In genomic region chr1:214306270-214306669, GRCh38 we compare ENCODE assay signal across 28 cellular contexts.
"Had no signal": no experiment of that assay in that cellular context is flagged by ENCODE, and none has a peak within 500 bp of the region (broad histone marks: within the 10 kb centered on the region; RNA-seq: fewer than 3 reads in every experiment).

No MANE protein-coding gene starts in this region.

- H3K27ac Mint-ChIP-seq: activated CD8-positive, alpha-beta T cell treated with anti-CD3 and anti-CD28 coated beads for 36 hours; activated naive CD4-positive, alpha-beta T cell treated with anti-CD3 and anti-CD28 coated beads for 36 hours; activated naive CD4-positive, alpha-beta T cell treated with anti-CD3 and anti-CD28 coated beads, Interleukin-2, amount 50 U/mL, for 24 hours; activated naive CD8-positive, alpha-beta T cell treated with anti-CD3 and anti-CD28 coated beads for 36 hours; activated naive CD8-positive, alpha-beta T cell treated with anti-CD3 and anti-CD28 coated beads, Interleukin-2, amount 50 U/mL, for 24 hours; activated T-helper 2 cell treated with anti-CD3 and anti-CD28 coated beads, Interferon-gamma antibody, Interleukin-2, Interleukin-4, amounts not matched to agents 10 μg/mL and 5 μg/mL and 100 μg/mL, durations not matched to agents 14 hours and 24 hours and 36 hours had no signal

- FAIRE-seq: colon, endometrium, endothelial cell of umbilical vein had no signal

- H3K36me3 ChIP-seq: adrenal gland, gastroesophageal sphincter had no signal

- H3K27ac ChIP-seq: adrenal gland, body of pancreas, epithelial cell of prostate, esophagus squamous epithelium, gastroesophageal sphincter had no signal

- H3K9me3 ChIP-seq: adrenal gland, body of pancreas, esophagus squamous epithelium, gastroesophageal sphincter had no signal

- H3K4me3 ChIP-seq: adrenal gland, body of pancreas, esophagus squamous epithelium, gastroesophageal sphincter had no signal

- H3K9me3 Mint-ChIP-seq: activated CD8-positive, alpha-beta T cell treated with anti-CD3 and anti-CD28 coated beads for 36 hours; activated naive CD4-positive, alpha-beta T cell treated with anti-CD3 and anti-CD28 coated beads for 36 hours; activated naive CD4-positive, alpha-beta T cell treated with anti-CD3 and anti-CD28 coated beads, Interleukin-2, amount 50 U/mL, for 24 hours; activated naive CD8-positive, alpha-beta T cell treated with anti-CD3 and anti-CD28 coated beads for 36 hours; activated naive CD8-positive, alpha-beta T cell treated with anti-CD3 and anti-CD28 coated beads, Interleukin-2, amount 50 U/mL, for 24 hours; activated T-cell treated with anti-CD3 and anti-CD28 coated beads, Interleukin-2, amount 50 U/mL, for 4 hours; activated T-helper 2 cell treated with anti-CD3 and anti-CD28 coated beads, Interferon-gamma antibody, Interleukin-2, Interleukin-4, amounts not matched to agents 10 μg/mL and 5 μg/mL and 100 μg/mL, durations not matched to agents 14 hours and 24 hours and 36 hours; effector memory CD8-positive, alpha-beta T cell had no signal

- H3K27me3 ChIP-seq: adrenal gland, body of pancreas, esophagus squamous epithelium, gastroesophageal sphincter had no signal

- DNase-seq: activated CD4-positive, alpha-beta T cell treated with anti-CD3 and anti-CD28 coated beads for 48 hours; activated CD4-positive, alpha-beta T cell treated with anti-CD3 and anti-CD28 coated beads, Interleukin-2, amount 50 U/mL, for 1 hour; activated CD4-positive, alpha-beta T cell treated with anti-CD3 and anti-CD28 coated beads, Interleukin-2, amount 50 U/mL, for 48 hours; activated CD8-positive, alpha-beta memory T cell treated with anti-CD3 and anti-CD28 coated beads for 24 hours; activated CD8-positive, alpha-beta T cell treated with anti-CD3 and anti-CD28 coated beads for 36 hours; activated effector memory CD4-positive, alpha-beta T cell treated with anti-CD3 and anti-CD28 coated beads, Interleukin-2, amount 50 U/mL, for 16 hours; activated naive CD4-positive, alpha-beta T cell treated with anti-CD3 and anti-CD28 coated beads for 36 hours; activated naive CD8-positive, alpha-beta T cell treated with anti-CD3 and anti-CD28 coated beads for 36 hours; activated naive CD8-positive, alpha-beta T cell treated with anti-CD3 and anti-CD28 coated beads, Interleukin-2, amount 50 U/mL, for 24 hours; activated T-cell treated with anti-CD3 and anti-CD28 coated beads, Interleukin-2, amount 50 U/mL, for 4 hours; adrenal gland; amygdala; aorta; body of pancreas; cortex of kidney; dermis blood vessel endothelial cell; effector CD4-positive, alpha-beta T cell; effector memory CD8-positive, alpha-beta T cell; esophagus squamous epithelium; foreskin melanocyte; T-helper 2 cell had no signal

- ATAC-seq: activated CD8-positive, alpha-beta T cell treated with anti-CD3 and anti-CD28 coated beads for 36 hours; activated naive CD8-positive, alpha-beta T cell treated with anti-CD3 and anti-CD28 coated beads, Interleukin-2, amount 50 U/mL, for 24 hours; activated T-cell treated with anti-CD3 and anti-CD28 coated beads, Interleukin-2, amount 50 U/mL, for 4 hours; body of pancreas; effector memory CD8-positive, alpha-beta T cell; gastroesophageal sphincter had no signal

- H3K4me3 Mint-ChIP-seq: activated CD8-positive, alpha-beta T cell treated with anti-CD3 and anti-CD28 coated beads for 36 hours; activated naive CD4-positive, alpha-beta T cell treated with anti-CD3 and anti-CD28 coated beads for 36 hours; activated naive CD4-positive, alpha-beta T cell treated with anti-CD3 and anti-CD28 coated beads, Interleukin-2, amount 50 U/mL, for 24 hours; activated naive CD8-positive, alpha-beta T cell treated with anti-CD3 and anti-CD28 coated beads for 36 hours; activated naive CD8-positive, alpha-beta T cell treated with anti-CD3 and anti-CD28 coated beads, Interleukin-2, amount 50 U/mL, for 24 hours; activated T-cell treated with anti-CD3 and anti-CD28 coated beads, Interleukin-2, amount 50 U/mL, for 4 hours; effector memory CD8-positive, alpha-beta T cell had no signal

- H3K4me1 ChIP-seq: adrenal gland, body of pancreas had no signal

- H3K27me3 Mint-ChIP-seq: activated CD8-positive, alpha-beta T cell treated with anti-CD3 and anti-CD28 coated beads for 36 hours; activated naive CD4-positive, alpha-beta T cell treated with anti-CD3 and anti-CD28 coated beads, Interleukin-2, amount 50 U/mL, for 24 hours; activated naive CD8-positive, alpha-beta T cell treated with anti-CD3 and anti-CD28 coated beads for 36 hours; activated naive CD8-positive, alpha-beta T cell treated with anti-CD3 and anti-CD28 coated beads, Interleukin-2, amount 50 U/mL, for 24 hours; effector memory CD8-positive, alpha-beta T cell had no signal
